21 cellular contexts compared by ENCODE assay signal in genomic region chr2:225598426-225598825, GRCh38.
"Had no signal": no experiment of that assay in that cellular context is flagged by ENCODE, and none has a peak within 500 bp of the region (broad histone marks: within the 10 kb centered on the region; RNA-seq: fewer than 3 reads in every experiment).

No MANE protein-coding gene starts in this region.

- H3K27me3 ChIP-seq: dorsolateral prefrontal cortex, heart left ventricle, right lobe of liver, tibial artery had no signal

- H3K36me3 ChIP-seq: heart left ventricle, right lobe of liver, tibial artery had no signal

- H3K4me1 ChIP-seq: heart left ventricle, right lobe of liver, tibial artery had no signal

- H3K4me3 ChIP-seq: dorsolateral prefrontal cortex, heart left ventricle, mucosa of descending colon, right lobe of liver, skin epidermis, tibial artery had no signal

- DNase-seq: activated gamma-delta T cell treated with Interleukin-2 at 50 U/mL for 16 hours; activated T-cell treated with anti-CD3 and anti-CD28 coated beads, Interleukin-2, amount 50 U/mL, for 1 hour; amniotic stem cell; dorsolateral prefrontal cortex; heart left ventricle; islet precursor cell; left cardiac atrium; mesendoderm; mucosa of descending colon; nephron progenitor cell; nucleus accumbens; posterior cingulate gyrus; right lobe of liver; stimulated activated CD4-positive, alpha-beta T cell treated with anti-CD3 and anti-CD28 coated beads, Interleukin-2, amount 100 ng/mL, for 24 hours; stimulated activated naive CD8-positive, alpha-beta T cell treated with anti-CD3 and anti-CD28 coated beads, Interleukin-15, amount 100 ng/mL, for 72 hours; T-helper 1 cell; tibial artery had no signal

- H3K9me3 ChIP-seq: mucosa of descending colon, right lobe of liver, tibial artery had no signal

- ATAC-seq: activated naive CD4-positive, alpha-beta T cell treated with anti-CD3 and anti-CD28 coated beads, Interleukin-2, amount 50 U/mL, for 72 hours; left cardiac atrium; mucosa of descending colon; right lobe of liver; stimulated activated effector memory CD8-positive, alpha-beta T cell treated with anti-CD3 and anti-CD28 coated beads, Interleukin-12 subunit alpha, Interleukin-12 subunit beta, amount 100 ng/mL, for 72 hours; stimulated activated naive CD8-positive, alpha-beta T cell treated with anti-CD3 and anti-CD28 coated beads, Interleukin-15, amount 100 ng/mL, for 72 hours; WTC11 had no signal

- H3K27ac ChIP-seq: heart left ventricle, right lobe of liver, skin epidermis, tibial artery had no signal
